Comparison of ENCODE assay signal across 1 cellular context in genomic region chr22:28462041-28462440, GRCh38.
TF ChIP-seq lines count a peak whose summit lies in the region.

No MANE protein-coding gene starts in this region.

TF ChIP-seq in WTC11, 78 proteins besides CTCF, POLR2A, EP300 and RAD21 (continued from another document):
- no peak for TF ChIP-seq MXD4 (CRISPR knock-in tag; IDR thresholded peaks at IDR 0.05; ENCODE audit: borderline replicate concordance)
TF ChIP-seq in WTC11: peak in this region for 1.
